Comparison of ENCODE assay signal across 9 cellular contexts in the genomic region with DNA sequence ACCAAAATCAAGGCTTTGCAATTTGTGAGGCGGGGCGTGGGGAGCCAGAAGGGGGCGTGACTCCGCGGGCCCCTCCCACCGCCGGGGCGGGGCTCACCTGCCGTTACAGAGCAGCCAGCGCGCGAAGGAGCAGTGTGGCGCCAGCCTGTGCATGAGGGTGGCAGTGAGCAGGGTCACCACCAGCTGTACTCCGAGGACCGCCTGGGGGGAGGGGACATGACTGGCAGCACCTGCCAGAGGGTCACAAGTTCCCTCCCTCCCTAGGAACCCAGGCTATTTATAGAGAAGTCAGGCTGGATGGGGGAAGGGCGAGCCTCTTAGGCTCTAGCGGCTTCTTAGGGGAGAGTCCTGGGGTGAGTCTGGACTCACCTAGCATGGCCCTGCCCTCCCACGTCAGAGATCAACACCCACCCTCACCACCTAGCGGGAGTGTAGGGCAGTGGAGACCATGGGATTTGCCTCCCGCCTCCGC. TPM values are rescaled to one million over a fixed set of nuclear protein-coding genes. Genes with fewer than 3 reads are reported as not detected.
DNase-seq lines count a peak whose midpoint lies in the region; TF ChIP-seq lines count a peak whose summit lies in the region.
"Had no signal": no experiment of that assay in that cellular context is flagged by ENCODE, and none has a peak within 500 bp of the region (broad histone marks: within the 10 kb centered on the region; RNA-seq: fewer than 3 reads in every experiment).

No MANE protein-coding gene starts in this region.

- H3K27ac ChIP-seq in colonic mucosa: no peak overlapping the region
- H3K27ac ChIP-seq: SK-N-MC had no signal

- no peaks in the 10 kb centered on the region for H3K36me3 ChIP-seq in colonic mucosa

- intact Hi-C loops in colonic mucosa (cut with DNase I): no loop called here

- TF ChIP-seq CTCF in GM12864 (IDR thresholded peaks at IDR 0.05; ENCODE audit: low read depth, low read length, missing control alignments): peak; percentile 37
- TF ChIP-seq CTCF in colonic mucosa (IDR thresholded peaks at IDR 0.05): no peak

- no peaks in the 10 kb centered on the region for H3K9me3 ChIP-seq in colonic mucosa

- H3K4me1 ChIP-seq in colonic mucosa: no peaks in the 10 kb centered on the region

- H3K9ac ChIP-seq in colonic mucosa (ENCODE audit: low read depth in 2 of 2, low read length in 2 of 2): no peak overlapping the region

- H3K4me3 ChIP-seq in GM12864 (ENCODE audit: low read depth, low read length) (peak overlapping the region; percentile 11), colonic mucosa (no peak overlapping the region)
- H3K4me3 ChIP-seq: SK-N-MC had no signal

- no peak for DNase-seq in GM12864 (ENCODE audit: low read depth)
- peak; percentile 88 for DNase-seq in NCI-H2171 treated with DMSO at 0.1 percent for 48 hours (lab: John Stamatoyannopoulos, UW)
- DNase-seq in colonic mucosa: peak; percentile 34
- peak; percentile 12 for DNase-seq in renal cortical epithelial cell (ENCODE audit: low read depth)
- no peak for DNase-seq in GM03348 (ENCODE audit: low spot score)
- no peak for DNase-seq in HT-29 (ENCODE audit: low spot score)
- DNase-seq in C1 segment of cervical spinal cord (lab: John Stamatoyannopoulos, UW): no peak
- no peak for DNase-seq in ureter (ENCODE audit: low spot score)

- no peaks in the 10 kb centered on the region for H3K27me3 ChIP-seq in colonic mucosa

RNA-seq across cellular contexts. Expression of a gene that starts 3.6 kb away (rescaled TPM):
- 10 to 100 TPM; 17.6 to 33.6 TPM for total RNA-seq in colonic mucosa
- 14.1 and 25.3 TPM in 2 replicates for total RNA-seq in renal cortical epithelial cell
- total RNA-seq in HT-29 (2014; rRNA removed; shearing (Covaris generic)): 59.0 and 63.8 TPM in 2 replicates
- 25.3 TPM for total RNA-seq in ureter

RNA-seq across cellular contexts. Expression of a gene that starts 35.3 kb away (rescaled TPM):
- total RNA-seq in colonic mucosa (1 to 10 TPM; 1.5 to 3.9 TPM), renal cortical epithelial cell (0.20 TPM in 1 of 2 replicates, not detected in the other), ureter (4.4 TPM)
- total RNA-seq in HT-29 (2014; rRNA removed; shearing (Covaris generic)): 0.38 and 0.55 TPM in 2 replicates

RNA-seq across cellular contexts. Expression of a gene that starts 57.2 kb away (rescaled TPM):
- total RNA-seq in colonic mucosa: 10 to 100 TPM; 27.8 to 27.9 TPM
- total RNA-seq in renal cortical epithelial cell: 18.9 and 26.6 TPM in 2 replicates
- total RNA-seq in HT-29 (2014; rRNA removed; shearing (Covaris generic)): 40.1 and 50.5 TPM in 2 replicates
- 58.0 TPM for total RNA-seq in ureter

RNA-seq across cellular contexts. Expression of a gene that starts 57.3 kb away (rescaled TPM):
- 10 to 100 TPM; 57.4 to 70.0 TPM for total RNA-seq in colonic mucosa
- 40.9 and 78.5 TPM in 2 replicates for total RNA-seq in renal cortical epithelial cell
- total RNA-seq in HT-29 (2014; rRNA removed; shearing (Covaris generic)): 75.0 and 89.8 TPM in 2 replicates
- 50.6 TPM for total RNA-seq in ureter

Comparison
In these comparisons a context has a peak if more than half of its experiments do, and no peak if none do; other contexts are left out.
1. DNase-seq: peak in NCI-H2171 treated with DMSO at 0.1 percent for 48 hours (single experiment), colonic mucosa (single experiment) and renal cortical epithelial cell (single experiment); none in GM12864 (single experiment), GM03348 (single experiment), HT-29 (single experiment), C1 segment of cervical spinal cord (0 of 14) and ureter (single experiment).